Comparison of ENCODE assay signal across 1 cellular context in the genomic region with DNA sequence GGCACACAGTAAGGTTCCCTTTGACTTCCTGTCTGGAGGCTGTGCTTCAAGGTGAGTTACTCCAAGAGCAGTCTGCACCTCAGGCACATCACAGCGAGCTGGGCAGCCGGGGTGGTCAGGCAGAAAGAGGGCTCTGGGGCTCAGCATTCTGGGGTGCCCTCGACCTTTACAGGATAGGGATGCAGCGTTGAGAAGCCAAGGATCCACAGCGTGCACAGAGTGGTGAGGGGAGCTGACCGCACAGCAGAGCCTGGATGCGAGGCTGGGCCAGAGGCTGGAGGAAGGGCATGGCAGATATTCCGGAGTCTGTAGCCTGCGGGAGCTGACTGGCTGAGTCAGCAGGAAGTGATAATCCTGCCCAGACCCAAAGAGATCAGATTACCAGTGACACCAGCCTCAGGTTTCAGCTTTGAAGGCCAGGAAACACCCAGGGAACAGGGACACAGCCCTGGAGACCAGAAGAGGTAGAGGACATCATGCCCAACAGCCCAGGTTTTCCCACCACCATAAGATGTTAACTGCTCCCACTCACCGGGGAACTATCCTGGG.
TF ChIP-seq lines count a peak whose summit lies in the region.

No MANE protein-coding gene starts in this region.

TF ChIP-seq in HEK293, 187 proteins besides CTCF, POLR2A, EP300 and RAD21 (continued from another document and continues in another):
- TF ChIP-seq, protein P1, sequence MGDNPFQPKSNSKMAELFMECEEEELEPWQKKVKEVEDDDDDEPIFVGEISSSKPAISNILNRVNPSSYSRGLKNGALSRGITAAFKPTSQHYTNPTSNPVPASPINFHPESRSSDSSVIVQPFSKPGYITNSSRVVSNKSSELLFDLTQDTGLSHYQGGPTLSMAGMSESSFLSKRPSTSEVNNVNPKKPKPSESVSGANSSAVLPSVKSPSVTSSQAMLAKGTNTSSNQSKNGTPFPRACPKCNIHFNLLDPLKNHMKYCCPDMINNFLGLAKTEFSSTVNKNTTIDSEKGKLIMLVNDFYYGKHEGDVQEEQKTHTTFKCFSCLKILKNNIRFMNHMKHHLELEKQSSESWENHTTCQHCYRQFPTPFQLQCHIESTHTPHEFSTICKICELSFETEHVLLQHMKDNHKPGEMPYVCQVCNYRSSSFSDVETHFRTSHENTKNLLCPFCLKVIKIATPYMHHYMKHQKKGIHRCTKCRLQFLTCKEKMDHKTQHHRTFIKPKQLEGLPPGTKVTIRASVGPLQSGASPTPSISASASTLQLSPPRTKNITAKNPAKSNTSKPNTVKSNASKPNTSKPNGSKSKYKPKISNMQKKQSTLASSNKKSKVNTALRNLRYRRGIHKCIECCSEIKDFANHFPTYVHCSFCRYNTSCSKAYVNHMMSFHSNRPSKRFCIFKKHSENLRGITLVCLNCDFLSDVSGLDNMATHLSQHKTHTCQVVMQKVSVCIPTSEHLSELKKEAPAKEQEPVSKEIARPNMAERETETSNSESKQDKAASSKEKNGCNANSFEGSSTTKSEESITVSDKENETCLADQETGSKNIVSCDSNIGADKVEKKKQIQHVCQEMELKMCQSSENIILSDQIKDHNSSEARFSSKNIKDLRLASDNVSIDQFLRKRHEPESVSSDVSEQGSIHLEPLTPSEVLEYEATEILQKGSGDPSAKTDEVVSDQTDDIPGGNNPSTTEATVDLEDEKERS (tag by site-specific recombination; IDR thresholded peaks at IDR 0.05) = no peak
- no peak for TF ChIP-seq ZNF48 (tag by site-specific recombination; IDR thresholded peaks at IDR 0.05)
- peak; percentile 56; the same call in 1 of the 2 replicates for TF ChIP-seq ZBTB8A (tag by site-specific recombination; IDR thresholded peaks at IDR 0.05)
- no peak for TF ChIP-seq FEZF1 (tag by site-specific recombination; IDR thresholded peaks at IDR 0.05)
- no peak for TF ChIP-seq SP7 (tag by site-specific recombination; IDR thresholded peaks at IDR 0.05)
- TF ChIP-seq ZNF629 (tag by site-specific recombination; IDR thresholded peaks at IDR 0.05) = peak; percentile 56
- no peak for TF ChIP-seq SCRT2 (tag by site-specific recombination; IDR thresholded peaks at IDR 0.05)
- TF ChIP-seq ZNF175 (tag by site-specific recombination; IDR thresholded peaks at IDR 0.05) = no peak
- peak; percentile 31; the same call in 1 of the 2 replicates for TF ChIP-seq KLF8 (tag by site-specific recombination; IDR thresholded peaks at IDR 0.05)
- TF ChIP-seq SCRT1 (tag by site-specific recombination; IDR thresholded peaks at IDR 0.05; ENCODE audit: borderline replicate concordance) = no peak
- no peak for TF ChIP-seq ZNF521 (tag by site-specific recombination; IDR thresholded peaks at IDR 0.05)
- TF ChIP-seq ZFP41 (tag by site-specific recombination; IDR thresholded peaks at IDR 0.05; ENCODE audit: borderline replicate concordance) = no peak
- no peak for TF ChIP-seq ZBTB7A (tag by site-specific recombination; IDR thresholded peaks at IDR 0.05; ENCODE audit: low read depth)
- no peak for TF ChIP-seq ZSCAN23 (tag by site-specific recombination; IDR thresholded peaks at IDR 0.05)
- TF ChIP-seq ZNF585B (tag by site-specific recombination; IDR thresholded peaks at IDR 0.05) = no peak
- no peak for TF ChIP-seq RBAK (tag by site-specific recombination; IDR thresholded peaks at IDR 0.05)
- TF ChIP-seq ZNF350 (tag by site-specific recombination; IDR thresholded peaks at IDR 0.05) = no peak
- TF ChIP-seq, protein P2, sequence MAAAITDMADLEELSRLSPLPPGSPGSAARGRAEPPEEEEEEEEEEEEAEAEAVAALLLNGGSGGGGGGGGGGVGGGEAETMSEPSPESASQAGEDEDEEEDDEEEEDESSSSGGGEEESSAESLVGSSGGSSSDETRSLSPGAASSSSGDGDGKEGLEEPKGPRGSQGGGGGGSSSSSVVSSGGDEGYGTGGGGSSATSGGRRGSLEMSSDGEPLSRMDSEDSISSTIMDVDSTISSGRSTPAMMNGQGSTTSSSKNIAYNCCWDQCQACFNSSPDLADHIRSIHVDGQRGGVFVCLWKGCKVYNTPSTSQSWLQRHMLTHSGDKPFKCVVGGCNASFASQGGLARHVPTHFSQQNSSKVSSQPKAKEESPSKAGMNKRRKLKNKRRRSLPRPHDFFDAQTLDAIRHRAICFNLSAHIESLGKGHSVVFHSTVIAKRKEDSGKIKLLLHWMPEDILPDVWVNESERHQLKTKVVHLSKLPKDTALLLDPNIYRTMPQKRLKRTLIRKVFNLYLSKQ (tag by site-specific recombination; IDR thresholded peaks at IDR 0.05; ENCODE audit: borderline replicate concordance) = no peak
- TF ChIP-seq ZNF501 (tag by site-specific recombination; IDR thresholded peaks at IDR 0.05) = 0 out of 2 replicates have a peak, but pooled peaks have one; percentile 50
- TF ChIP-seq ZNF335 (tag by site-specific recombination; conservative IDR thresholded peaks at IDR 0.05) = no peak; the same call in none of the 2 replicates
- TF ChIP-seq, protein P3, sequence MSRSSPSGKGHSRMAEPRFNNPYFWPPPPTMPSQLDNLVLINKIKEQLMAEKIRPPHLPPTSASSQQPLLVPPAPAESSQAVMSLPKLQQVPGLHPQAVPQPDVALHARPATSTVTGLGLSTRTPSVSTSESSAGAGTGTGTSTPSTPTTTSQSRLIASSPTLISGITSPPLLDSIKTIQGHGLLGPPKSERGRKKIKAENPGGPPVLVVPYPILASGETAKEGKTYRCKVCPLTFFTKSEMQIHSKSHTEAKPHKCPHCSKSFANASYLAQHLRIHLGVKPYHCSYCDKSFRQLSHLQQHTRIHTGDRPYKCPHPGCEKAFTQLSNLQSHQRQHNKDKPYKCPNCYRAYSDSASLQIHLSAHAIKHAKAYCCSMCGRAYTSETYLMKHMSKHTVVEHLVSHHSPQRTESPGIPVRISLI (tag by site-specific recombination; IDR thresholded peaks at IDR 0.05) = no peak
- TF ChIP-seq ZNF658 (tag by site-specific recombination; IDR thresholded peaks at IDR 0.05) = no peak
- TF ChIP-seq ZNF76 (tag by site-specific recombination; IDR thresholded peaks at IDR 0.05; ENCODE audit: borderline replicate concordance, low read depth) = no peak
- 0 out of 2 replicates have a peak, but pooled peaks have one; percentile 22 for TF ChIP-seq ZNF10 (tag by site-specific recombination; IDR thresholded peaks at IDR 0.05)
- TF ChIP-seq ZNF473 (tag by site-specific recombination; IDR thresholded peaks at IDR 0.05) = no peak
- TF ChIP-seq, protein P4, sequence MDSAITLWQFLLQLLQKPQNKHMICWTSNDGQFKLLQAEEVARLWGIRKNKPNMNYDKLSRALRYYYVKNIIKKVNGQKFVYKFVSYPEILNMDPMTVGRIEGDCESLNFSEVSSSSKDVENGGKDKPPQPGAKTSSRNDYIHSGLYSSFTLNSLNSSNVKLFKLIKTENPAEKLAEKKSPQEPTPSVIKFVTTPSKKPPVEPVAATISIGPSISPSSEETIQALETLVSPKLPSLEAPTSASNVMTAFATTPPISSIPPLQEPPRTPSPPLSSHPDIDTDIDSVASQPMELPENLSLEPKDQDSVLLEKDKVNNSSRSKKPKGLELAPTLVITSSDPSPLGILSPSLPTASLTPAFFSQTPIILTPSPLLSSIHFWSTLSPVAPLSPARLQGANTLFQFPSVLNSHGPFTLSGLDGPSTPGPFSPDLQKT (IDR thresholded peaks at IDR 0.05; ENCODE audit: borderline replicate concordance, low read depth, low read length) = no peak
- no peak for TF ChIP-seq ZNF514 (tag by site-specific recombination; IDR thresholded peaks at IDR 0.05)
- TF ChIP-seq SP2 (tag by site-specific recombination; IDR thresholded peaks at IDR 0.05) = no peak
- no peak for TF ChIP-seq ZNF132 (tag by site-specific recombination; IDR thresholded peaks at IDR 0.05; ENCODE audit: borderline replicate concordance)
- TF ChIP-seq ZBTB17 (tag by site-specific recombination; IDR thresholded peaks at IDR 0.05) = peak; percentile 83
- no peak for TF ChIP-seq ZNF792 (tag by site-specific recombination; IDR thresholded peaks at IDR 0.05)
- TF ChIP-seq MZF1 (tag by site-specific recombination; IDR thresholded peaks at IDR 0.05; ENCODE audit: borderline replicate concordance) = no peak
- TF ChIP-seq KLF7 (tag by site-specific recombination; IDR thresholded peaks at IDR 0.05; ENCODE audit: borderline replicate concordance) = 0 out of 2 replicates have a peak, but pooled peaks have one; percentile 34
- TF ChIP-seq, protein P5, sequence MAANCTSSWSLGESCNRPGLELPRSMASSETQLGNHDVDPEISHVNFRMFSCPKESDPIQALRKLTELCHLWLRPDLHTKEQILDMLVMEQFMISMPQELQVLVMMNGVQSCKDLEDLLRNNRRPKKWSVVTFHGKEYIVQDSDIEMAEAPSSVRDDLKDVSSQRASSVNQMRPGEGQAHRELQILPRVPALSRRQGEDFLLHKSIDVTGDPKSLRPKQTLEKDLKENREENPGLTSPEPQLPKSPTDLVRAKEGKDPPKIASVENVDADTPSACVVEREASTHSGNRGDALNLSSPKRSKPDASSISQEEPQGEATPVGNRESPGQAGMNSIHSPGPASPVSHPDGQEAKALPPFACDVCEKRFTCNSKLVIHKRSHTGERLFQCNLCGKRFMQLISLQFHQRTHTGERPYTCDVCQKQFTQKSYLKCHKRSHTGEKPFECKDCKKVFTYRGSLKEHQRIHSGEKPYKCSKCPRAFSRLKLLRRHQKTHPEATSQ (tag by site-specific recombination; IDR thresholded peaks at IDR 0.05) = no peak
- peak; percentile 30; the same call in 1 of the 2 replicates for TF ChIP-seq ZSCAN30 (tag by site-specific recombination; IDR thresholded peaks at IDR 0.05)
- TF ChIP-seq ZFHX2 (tag by site-specific recombination; conservative IDR thresholded peaks at IDR 0.05) = peak; percentile 35; the same call in 1 of the 2 replicates
- TF ChIP-seq, protein P6, sequence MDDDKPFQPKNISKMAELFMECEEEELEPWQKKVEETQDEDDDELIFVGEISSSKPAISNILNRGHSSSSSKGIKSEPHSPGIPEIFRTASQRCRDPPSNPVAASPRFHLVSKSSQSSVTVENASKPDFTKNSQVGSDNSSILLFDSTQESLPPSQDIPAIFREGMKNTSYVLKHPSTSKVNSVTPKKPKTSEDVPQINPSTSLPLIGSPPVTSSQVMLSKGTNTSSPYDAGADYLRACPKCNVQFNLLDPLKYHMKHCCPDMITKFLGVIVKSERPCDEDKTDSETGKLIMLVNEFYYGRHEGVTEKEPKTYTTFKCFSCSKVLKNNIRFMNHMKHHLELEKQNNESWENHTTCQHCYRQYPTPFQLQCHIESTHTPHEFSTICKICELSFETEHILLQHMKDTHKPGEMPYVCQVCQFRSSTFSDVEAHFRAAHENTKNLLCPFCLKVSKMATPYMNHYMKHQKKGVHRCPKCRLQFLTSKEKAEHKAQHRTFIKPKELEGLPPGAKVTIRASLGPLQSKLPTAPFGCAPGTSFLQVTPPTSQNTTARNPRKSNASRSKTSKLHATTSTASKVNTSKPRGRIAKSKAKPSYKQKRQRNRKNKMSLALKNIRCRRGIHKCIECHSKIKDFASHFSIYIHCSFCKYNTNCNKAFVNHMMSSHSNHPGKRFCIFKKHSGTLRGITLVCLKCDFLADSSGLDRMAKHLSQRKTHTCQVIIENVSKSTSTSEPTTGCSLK (tag by site-specific recombination; IDR thresholded peaks at IDR 0.05) = no peak
- TF ChIP-seq, protein P7, sequence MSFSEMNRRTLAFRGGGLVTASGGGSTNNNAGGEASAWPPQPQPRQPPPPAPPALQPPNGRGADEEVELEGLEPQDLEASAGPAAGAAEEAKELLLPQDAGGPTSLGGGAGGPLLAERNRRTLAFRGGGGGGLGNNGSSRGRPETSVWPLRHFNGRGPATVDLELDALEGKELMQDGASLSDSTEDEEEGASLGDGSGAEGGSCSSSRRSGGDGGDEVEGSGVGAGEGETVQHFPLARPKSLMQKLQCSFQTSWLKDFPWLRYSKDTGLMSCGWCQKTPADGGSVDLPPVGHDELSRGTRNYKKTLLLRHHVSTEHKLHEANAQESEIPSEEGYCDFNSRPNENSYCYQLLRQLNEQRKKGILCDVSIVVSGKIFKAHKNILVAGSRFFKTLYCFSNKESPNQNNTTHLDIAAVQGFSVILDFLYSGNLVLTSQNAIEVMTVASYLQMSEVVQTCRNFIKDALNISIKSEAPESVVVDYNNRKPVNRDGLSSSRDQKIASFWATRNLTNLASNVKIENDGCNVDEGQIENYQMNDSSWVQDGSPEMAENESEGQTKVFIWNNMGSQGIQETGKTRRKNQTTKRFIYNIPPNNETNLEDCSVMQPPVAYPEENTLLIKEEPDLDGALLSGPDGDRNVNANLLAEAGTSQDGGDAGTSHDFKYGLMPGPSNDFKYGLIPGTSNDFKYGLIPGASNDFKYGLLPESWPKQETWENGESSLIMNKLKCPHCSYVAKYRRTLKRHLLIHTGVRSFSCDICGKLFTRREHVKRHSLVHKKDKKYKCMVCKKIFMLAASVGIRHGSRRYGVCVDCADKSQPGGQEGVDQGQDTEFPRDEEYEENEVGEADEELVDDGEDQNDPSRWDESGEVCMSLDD (tag by site-specific recombination; IDR thresholded peaks at IDR 0.05) = no peak
- TF ChIP-seq, protein P8, sequence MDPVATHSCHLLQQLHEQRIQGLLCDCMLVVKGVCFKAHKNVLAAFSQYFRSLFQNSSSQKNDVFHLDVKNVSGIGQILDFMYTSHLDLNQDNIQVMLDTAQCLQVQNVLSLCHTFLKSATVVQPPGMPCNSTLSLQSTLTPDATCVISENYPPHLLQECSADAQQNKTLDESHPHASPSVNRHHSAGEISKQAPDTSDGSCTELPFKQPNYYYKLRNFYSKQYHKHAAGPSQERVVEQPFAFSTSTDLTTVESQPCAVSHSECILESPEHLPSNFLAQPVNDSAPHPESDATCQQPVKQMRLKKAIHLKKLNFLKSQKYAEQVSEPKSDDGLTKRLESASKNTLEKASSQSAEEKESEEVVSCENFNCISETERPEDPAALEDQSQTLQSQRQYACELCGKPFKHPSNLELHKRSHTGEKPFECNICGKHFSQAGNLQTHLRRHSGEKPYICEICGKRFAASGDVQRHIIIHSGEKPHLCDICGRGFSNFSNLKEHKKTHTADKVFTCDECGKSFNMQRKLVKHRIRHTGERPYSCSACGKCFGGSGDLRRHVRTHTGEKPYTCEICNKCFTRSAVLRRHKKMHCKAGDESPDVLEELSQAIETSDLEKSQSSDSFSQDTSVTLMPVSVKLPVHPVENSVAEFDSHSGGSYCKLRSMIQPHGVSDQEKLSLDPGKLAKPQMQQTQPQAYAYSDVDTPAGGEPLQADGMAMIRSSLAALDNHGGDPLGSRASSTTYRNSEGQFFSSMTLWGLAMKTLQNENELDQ (tag by site-specific recombination; IDR thresholded peaks at IDR 0.05; ENCODE audit: low read depth) = no peak
- TF ChIP-seq ZNF2 (tag by site-specific recombination; IDR thresholded peaks at IDR 0.05) = no peak
- no peak for TF ChIP-seq ZNF558 (tag by site-specific recombination; IDR thresholded peaks at IDR 0.05)
- no peak for TF ChIP-seq ZFP37 (tag by site-specific recombination; IDR thresholded peaks at IDR 0.05)
- TF ChIP-seq, protein P9, sequence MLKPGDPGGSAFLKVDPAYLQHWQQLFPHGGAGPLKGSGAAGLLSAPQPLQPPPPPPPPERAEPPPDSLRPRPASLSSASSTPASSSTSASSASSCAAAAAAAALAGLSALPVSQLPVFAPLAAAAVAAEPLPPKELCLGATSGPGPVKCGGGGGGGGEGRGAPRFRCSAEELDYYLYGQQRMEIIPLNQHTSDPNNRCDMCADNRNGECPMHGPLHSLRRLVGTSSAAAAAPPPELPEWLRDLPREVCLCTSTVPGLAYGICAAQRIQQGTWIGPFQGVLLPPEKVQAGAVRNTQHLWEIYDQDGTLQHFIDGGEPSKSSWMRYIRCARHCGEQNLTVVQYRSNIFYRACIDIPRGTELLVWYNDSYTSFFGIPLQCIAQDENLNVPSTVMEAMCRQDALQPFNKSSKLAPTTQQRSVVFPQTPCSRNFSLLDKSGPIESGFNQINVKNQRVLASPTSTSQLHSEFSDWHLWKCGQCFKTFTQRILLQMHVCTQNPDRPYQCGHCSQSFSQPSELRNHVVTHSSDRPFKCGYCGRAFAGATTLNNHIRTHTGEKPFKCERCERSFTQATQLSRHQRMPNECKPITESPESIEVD (tag by site-specific recombination; IDR thresholded peaks at IDR 0.05) = no peak
- no peak for TF ChIP-seq ZNF155 (tag by site-specific recombination; IDR thresholded peaks at IDR 0.05)
- no peak for TF ChIP-seq ZNF202 (tag by site-specific recombination; IDR thresholded peaks at IDR 0.05; ENCODE audit: borderline replicate concordance)
- TF ChIP-seq ZNF37A (tag by site-specific recombination; IDR thresholded peaks at IDR 0.05) = no peak
